In the genomic region with DNA sequence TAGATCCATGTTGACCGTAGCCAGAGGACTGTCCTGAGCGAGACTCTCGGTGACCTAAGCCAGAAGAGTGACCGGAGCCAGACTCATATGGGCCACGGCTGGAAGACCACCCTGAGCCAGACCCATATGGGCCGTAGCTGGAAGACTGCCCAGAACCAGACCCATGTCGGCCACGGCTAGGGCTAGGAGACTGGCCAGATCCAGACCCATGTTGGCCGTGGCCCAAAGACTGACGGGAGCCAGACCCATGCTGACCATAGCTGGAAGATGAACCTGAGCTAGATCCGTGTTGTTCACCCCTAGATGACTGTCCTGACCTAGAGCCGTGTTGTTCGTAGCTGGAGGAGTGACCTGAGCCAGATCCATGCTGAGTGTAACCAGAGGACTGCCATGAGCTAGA, we compare ENCODE assay signal across 4 cellular contexts. TPM values are rescaled to one million over a fixed set of nuclear protein-coding genes. Genes with fewer than 3 reads are reported as not detected.
"Had no signal": no experiment of that assay in that cellular context is flagged by ENCODE, and none has a peak within 500 bp of the region (broad histone marks: within the 10 kb centered on the region; RNA-seq: fewer than 3 reads in every experiment).

No MANE protein-coding gene starts in this region.

RNA-seq across cellular contexts. Expression of a gene that starts 8.4 kb away (rescaled TPM):
- total RNA-seq: activated B cell treated with CpG ODN at 0.5 μM for 24 hours; activated CD4-positive, alpha-beta memory T cell treated with anti-CD3 and anti-CD28 coated beads for 36 hours; ascending aorta; Right ventricle myocardium superior had no signal

RNA-seq across cellular contexts. Expression of a gene that starts 56.6 kb away (rescaled TPM):
- total RNA-seq: activated B cell treated with CpG ODN at 0.5 μM for 24 hours; activated CD4-positive, alpha-beta memory T cell treated with anti-CD3 and anti-CD28 coated beads for 36 hours; ascending aorta; Right ventricle myocardium superior had no signal
